ENCODE assay signal across 23 cellular contexts in the genomic region with DNA sequence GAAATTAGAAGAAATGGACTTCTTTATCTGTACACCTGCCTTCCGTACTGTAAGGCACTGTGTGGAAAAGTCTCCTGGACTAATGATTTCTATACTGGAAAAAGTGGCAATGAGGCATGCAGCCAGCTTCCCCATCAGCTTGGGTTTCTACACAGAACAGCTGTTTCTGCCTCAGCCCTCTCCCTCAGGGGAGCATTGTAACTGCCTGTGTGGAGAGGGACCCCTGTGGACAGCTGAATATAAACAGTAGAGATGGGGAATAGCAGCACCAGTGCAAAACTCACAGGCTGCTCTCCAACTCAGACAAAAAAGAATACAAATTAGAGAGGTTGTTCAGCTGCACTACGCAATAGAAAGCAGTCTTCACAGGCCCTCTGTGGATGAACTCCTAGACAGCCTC.
A peak's percentile ranks its signal among the peaks of the same experiment; 100 is the strongest.
DNase-seq lines count a peak whose midpoint lies in the region; ATAC-seq and TF ChIP-seq lines count a peak whose summit lies in the region.
"Had no signal": no experiment of that assay in that cellular context is flagged by ENCODE, and none has a peak within 500 bp of the region (broad histone marks: within the 10 kb centered on the region; RNA-seq: fewer than 3 reads in every experiment).

No MANE protein-coding gene starts in this region.

- ATAC-seq in stimulated activated effector memory CD8-positive, alpha-beta T cell treated with anti-CD3 and anti-CD28 coated beads, Interleukin-12 subunit alpha, Interleukin-12 subunit beta, amount 100 ng/mL, for 72 hours: no peak
- ATAC-seq in GM21367 (IDR thresholded peaks at IDR 0.05; ENCODE audit: unreplicated experiment) (no peak), HG02840 (IDR thresholded peaks at IDR 0.05; ENCODE audit: low FRiP score, unreplicated experiment) (no peak)
- ATAC-seq: A549; left lobe of liver; natural killer cell treated with Interleukin-12 subunit alpha and Interleukin-12 subunit beta and Interleukin-15 and Interleukin-18, amount 100 ng/mL, for 72 hours; SK-N-SH treated with all-trans-retinoic acid at 6 μM for 48 hours had no signal

- no peak overlapping the region for H3K4me2 ChIP-seq in mammary epithelial cell (ENCODE audit: insufficient read depth, low read depth, low read length)
- H3K4me2 ChIP-seq: A549 had no signal

- TF ChIP-seq CTCF in mammary epithelial cell (conservative IDR thresholded peaks at IDR 0.05 in 1 of 2, IDR thresholded peaks at IDR 0.05 in 1 of 2; ENCODE audit: extremely low read depth in 1 of 2, insufficient read depth in 1 of 2, low read depth in 1 of 2, low read length in 2 of 2): no peak
- no peak for TF ChIP-seq CTCF in breast epithelium (IDR thresholded peaks at IDR 0.05)

- 100% methylated on average over 2 of the region's 2 CpGs for WGBS in mammary epithelial cell (ENCODE audit: low coverage, missing lambda C conversion rate)

- H3K9me3 Mint-ChIP-seq in stimulated activated effector memory CD8-positive, alpha-beta T cell treated with anti-CD3 and anti-CD28 coated beads, Interleukin-12 subunit alpha, Interleukin-12 subunit beta, amount 100 ng/mL, for 72 hours: peaks cover 17% of the 10 kb centered on the region

- no peaks in the 10 kb centered on the region for H3K36me3 ChIP-seq in mammary epithelial cell (ENCODE audit: insufficient read depth, low read length)
- no peaks in the 10 kb centered on the region for H3K36me3 ChIP-seq in breast epithelium
- no peaks in the 10 kb centered on the region for H3K36me3 ChIP-seq in SJCRH30

- peak overlapping the region; percentile 13 for H2AFZ ChIP-seq in mammary epithelial cell (ENCODE audit: low read depth, low read length)

- BruUV-seq in mammary epithelial cell (replicated peaks; lab: Mats Ljungman, UMichigan): no TSS peak

- in situ Hi-C loops in mammary epithelial cell (cut with MboI; ENCODE audit: low sequenced_read_pairs in 2 of 2): loop anchor here in 1 of 2 donors (25.0 kb wide), 1 partner anchor 412 kb away; no protein-coding TSS in a partner anchor

- TF ChIP-seq POLR2A in breast epithelium (IDR thresholded peaks at IDR 0.05): no peak

- H3K4me3 ChIP-seq in mammary epithelial cell (replicated peaks in 1 of 3; ENCODE audit: insufficient read depth in 1 of 3, low read depth in 2 of 3, low read length in 3 of 3) (no peak overlapping the region), breast epithelium (no peak overlapping the region), SJCRH30 (no peak overlapping the region)
- H3K4me3 ChIP-seq: A549 had no signal

- intact Hi-C loops in mammary epithelial cell (cut with micrococcal nuclease): no loop called here
- intact Hi-C loops in breast epithelium (cut with DNase I; ENCODE audit: low total_unique reads): no loop called here

- H3K27ac Mint-ChIP-seq in stimulated activated effector memory CD8-positive, alpha-beta T cell treated with anti-CD3 and anti-CD28 coated beads, Interleukin-12 subunit alpha, Interleukin-12 subunit beta, amount 100 ng/mL, for 72 hours: no peak overlapping the region
- H3K27ac Mint-ChIP-seq: activated B cell treated with CpG ODN at 0.5 μM for 24 hours; natural killer cell treated with Interleukin-12 subunit alpha and Interleukin-12 subunit beta and Interleukin-15 and Interleukin-18, amount 100 ng/mL, for 72 hours had no signal

- dilution Hi-C loops in mammary epithelial cell (cut with HindIII; ENCODE audit: low sequenced_read_pairs): no loop called here

- H3K4me1 Mint-ChIP-seq in stimulated activated effector memory CD8-positive, alpha-beta T cell treated with anti-CD3 and anti-CD28 coated beads, Interleukin-12 subunit alpha, Interleukin-12 subunit beta, amount 100 ng/mL, for 72 hours: no peaks in the 10 kb centered on the region
- H3K4me1 Mint-ChIP-seq: activated B cell treated with CpG ODN at 0.5 μM for 24 hours had no signal

- H3K4me3 Mint-ChIP-seq in stimulated activated effector memory CD8-positive, alpha-beta T cell treated with anti-CD3 and anti-CD28 coated beads, Interleukin-12 subunit alpha, Interleukin-12 subunit beta, amount 100 ng/mL, for 72 hours: no peak overlapping the region
- H3K4me3 Mint-ChIP-seq: activated B cell treated with CpG ODN at 0.5 μM for 24 hours; natural killer cell treated with Interleukin-12 subunit alpha and Interleukin-12 subunit beta and Interleukin-15 and Interleukin-18, amount 100 ng/mL, for 72 hours had no signal

- no peak overlapping the region for H3K9ac ChIP-seq in mammary epithelial cell (ENCODE audit: insufficient read depth, low read length)

- no peaks in the 10 kb centered on the region for H3K79me2 ChIP-seq in mammary epithelial cell (ENCODE audit: insufficient read depth, low read length)

- H3K27ac ChIP-seq in mammary epithelial cell (ENCODE audit: insufficient read depth, low read depth, low read length) (no peak overlapping the region), breast epithelium (no peak overlapping the region), SJCRH30 (no peak overlapping the region)
- H3K27ac ChIP-seq: A549, RWPE1 had no signal

- no peaks in the 10 kb centered on the region for H4K20me1 ChIP-seq in mammary epithelial cell (ENCODE audit: insufficient read depth, low read length)

- CTCF ChIA-PET in mammary epithelial cell (lab: Charles Lee; ENCODE audit: low non-redundant PET): no interaction called here

- no peaks in the 10 kb centered on the region for H3K9me3 ChIP-seq in mammary epithelial cell (replicated peaks; ENCODE audit: insufficient read depth, low read length)
- peaks cover 0 to under 1% of the 10 kb centered on the region in 2 donors for H3K9me3 ChIP-seq in breast epithelium
- H3K9me3 ChIP-seq in SJCRH30 (replicated peaks): no peaks in the 10 kb centered on the region
- H3K9me3 ChIP-seq: A549 had no signal

- H3K27me3 ChIP-seq in mammary epithelial cell (ENCODE audit: insufficient read depth, low read length) (no peaks in the 10 kb centered on the region), breast epithelium (no peaks in the 10 kb centered on the region), SJCRH30 (no peaks in the 10 kb centered on the region)

- DNase-seq in mammary epithelial cell (no peak), breast epithelium (ENCODE audit: low spot score in 2 of 2) (no peak), SJCRH30 (peak; percentile 49 to 67), iPS-NIHi11 (ENCODE audit: low spot score) (peak; percentile 62), smooth muscle cell of the brain vasculature (ENCODE audit: low read depth, low spot score) (peak; percentile 6)
- no peak for DNase-seq in stimulated activated effector memory CD8-positive, alpha-beta T cell treated with anti-CD3 and anti-CD28 coated beads, Interleukin-12 subunit alpha, Interleukin-12 subunit beta, amount 100 ng/mL, for 72 hours (ENCODE audit: low spot score in 2 of 2)
- DNase-seq: activated B cell treated with CpG ODN at 0.5 μM for 24 hours; activated CD4-positive, alpha-beta T cell treated with anti-CD3 and anti-CD28 coated beads, Interleukin-2, amount 50 U/mL, for 4 hours; activated effector memory CD4-positive, alpha-beta T cell treated with Interleukin-2 at 50 U/mL for 16 hours; Caco-2; cortex of kidney; IMR-90; midbrain; NCI-H510A; stimulated activated CD4-positive, alpha-beta T cell treated with anti-CD3 and anti-CD28 coated beads, Interleukin-1b, Interleukin-23, amount 100 ng/mL, for 48 hours; T-helper 9 cell had no signal

- H3K4me1 ChIP-seq in mammary epithelial cell (ENCODE audit: insufficient read depth, low read length) (no peaks in the 10 kb centered on the region), breast epithelium (no peaks in the 10 kb centered on the region), SJCRH30 (no peaks in the 10 kb centered on the region)
- H3K4me1 ChIP-seq: A549, Caco-2 had no signal

- H3K36me3 Mint-ChIP-seq in stimulated activated effector memory CD8-positive, alpha-beta T cell treated with anti-CD3 and anti-CD28 coated beads, Interleukin-12 subunit alpha, Interleukin-12 subunit beta, amount 100 ng/mL, for 72 hours: no peaks in the 10 kb centered on the region

Comparison
In these comparisons a context has a peak if more than half of its experiments do, and no peak if none do; other contexts are left out.
1. DNase-seq: peak in SJCRH30 (2 of 2), iPS-NIHi11 (single experiment) and smooth muscle cell of the brain vasculature (single experiment); none in mammary epithelial cell (single experiment), breast epithelium (0 of 2) and stimulated activated effector memory CD8-positive, alpha-beta T cell treated with anti-CD3 and anti-CD28 coated beads, Interleukin-12 subunit alpha, Interleukin-12 subunit beta, amount 100 ng/mL, for 72 hours (0 of 2).